In the genomic region with DNA sequence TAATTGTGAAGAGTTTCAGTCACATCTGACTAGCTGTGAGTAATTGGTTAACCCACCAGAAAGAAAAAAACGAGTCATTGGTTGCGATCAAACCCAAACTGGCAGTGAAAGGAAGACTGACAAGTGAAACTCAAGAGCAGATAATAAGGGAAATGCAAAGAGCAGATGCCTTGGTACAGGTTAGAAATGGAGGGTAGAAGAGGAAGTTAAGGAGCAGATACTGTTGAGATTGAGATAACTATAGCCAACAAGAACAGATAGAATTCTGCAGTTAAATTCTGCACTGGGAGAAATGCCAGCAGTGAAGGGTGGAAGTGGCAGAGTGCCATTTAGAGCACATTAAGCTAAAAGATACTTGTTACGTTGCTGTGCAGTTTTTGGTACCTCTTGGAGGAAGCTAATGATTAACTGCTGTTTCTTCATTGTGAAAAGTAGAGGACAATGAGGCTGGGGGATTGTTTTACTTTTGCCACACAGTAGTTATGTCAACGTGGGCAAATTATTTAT, we compare ENCODE assay signal across 8 cellular contexts.
DNase-seq lines count a peak whose midpoint lies in the region; ATAC-seq and TF ChIP-seq lines count a peak whose summit lies in the region.

No MANE protein-coding gene starts in this region.

- POLR2A ChIA-PET in WTC11 (lab: Charles Lee), result no interaction called here

- peaks cover 15% of the 10 kb centered on the region for H3K36me3 Mint-ChIP-seq in activated T-cell treated with anti-CD3 and anti-CD28 coated beads, Interleukin-2, amount 50 U/mL, for 4 hours (ENCODE audit: insufficient read depth)
- H3K36me3 Mint-ChIP-seq in WTC11, result peaks cover 10% of the 10 kb centered on the region

- no peak for DNase-seq in activated T-cell treated with anti-CD3 and anti-CD28 coated beads, Interleukin-2, amount 50 U/mL, for 4 hours
- no peak for DNase-seq in activated T-cell treated with anti-CD3 and anti-CD28 coated beads, Interleukin-2, amount 50 U/mL, for 1 hour
- peak; percentile 78 for DNase-seq in KBM-7
- no peak for DNase-seq in WTC11 (ENCODE audit: low spot score)
- DNase-seq in left lobe of liver (ENCODE audit: low spot score), result peak; percentile 75
- no peak for DNase-seq in SKM-1 (lab: John Stamatoyannopoulos, UW; ENCODE audit: unreplicated experiment)
- no peak for DNase-seq in iPS-NIHi7 (ENCODE audit: extremely low spot score)

- TF ChIP-seq CTCF in WTC11 (IDR thresholded peaks at IDR 0.05), result no peak

- no peaks in the 10 kb centered on the region for H3K9me3 Mint-ChIP-seq in activated T-cell treated with anti-CD3 and anti-CD28 coated beads, Interleukin-2, amount 50 U/mL, for 4 hours
- no peaks in the 10 kb centered on the region for H3K9me3 Mint-ChIP-seq in WTC11

- in situ Hi-C loops in KBM-7 (cut with MboI; ENCODE audit: low pct_unique_long_range_greater_than_20kb, low sequenced_read_pairs), result no loop called here

- H3K4me1 Mint-ChIP-seq in activated T-cell treated with anti-CD3 and anti-CD28 coated beads, Interleukin-2, amount 50 U/mL, for 4 hours (ENCODE audit: low read depth), result peaks cover 18% of the 10 kb centered on the region
- peaks cover 5% of the 10 kb centered on the region for H3K4me1 Mint-ChIP-seq in WTC11

- CTCF ChIA-PET in WTC11 (lab: Charles Lee), result no interaction called here

- peak; percentile 84 to 89 for ATAC-seq in activated T-cell treated with anti-CD3 and anti-CD28 coated beads, Interleukin-2, amount 50 U/mL, for 4 hours
- ATAC-seq in GM21825 (IDR thresholded peaks at IDR 0.05; ENCODE audit: unreplicated experiment) (peak; percentile 93), WTC11 (no peak), left lobe of liver (peak; percentile 78)

- no peak overlapping the region for H3K4me3 Mint-ChIP-seq in activated T-cell treated with anti-CD3 and anti-CD28 coated beads, Interleukin-2, amount 50 U/mL, for 4 hours
- H3K4me3 Mint-ChIP-seq in WTC11, result no peak overlapping the region

- H3K27me3 Mint-ChIP-seq in activated T-cell treated with anti-CD3 and anti-CD28 coated beads, Interleukin-2, amount 50 U/mL, for 4 hours (ENCODE audit: low read depth), result no peaks in the 10 kb centered on the region
- H3K27me3 Mint-ChIP-seq in WTC11 (ENCODE audit: low read depth), result no peaks in the 10 kb centered on the region

- H3K27ac Mint-ChIP-seq in WTC11, result peak overlapping the region; percentile 20; the same call in 1 of the 2 replicates

TF ChIP-seq in WTC11, 78 proteins besides CTCF, POLR2A, EP300 and RAD21:
- TF ChIP-seq, protein P1, sequence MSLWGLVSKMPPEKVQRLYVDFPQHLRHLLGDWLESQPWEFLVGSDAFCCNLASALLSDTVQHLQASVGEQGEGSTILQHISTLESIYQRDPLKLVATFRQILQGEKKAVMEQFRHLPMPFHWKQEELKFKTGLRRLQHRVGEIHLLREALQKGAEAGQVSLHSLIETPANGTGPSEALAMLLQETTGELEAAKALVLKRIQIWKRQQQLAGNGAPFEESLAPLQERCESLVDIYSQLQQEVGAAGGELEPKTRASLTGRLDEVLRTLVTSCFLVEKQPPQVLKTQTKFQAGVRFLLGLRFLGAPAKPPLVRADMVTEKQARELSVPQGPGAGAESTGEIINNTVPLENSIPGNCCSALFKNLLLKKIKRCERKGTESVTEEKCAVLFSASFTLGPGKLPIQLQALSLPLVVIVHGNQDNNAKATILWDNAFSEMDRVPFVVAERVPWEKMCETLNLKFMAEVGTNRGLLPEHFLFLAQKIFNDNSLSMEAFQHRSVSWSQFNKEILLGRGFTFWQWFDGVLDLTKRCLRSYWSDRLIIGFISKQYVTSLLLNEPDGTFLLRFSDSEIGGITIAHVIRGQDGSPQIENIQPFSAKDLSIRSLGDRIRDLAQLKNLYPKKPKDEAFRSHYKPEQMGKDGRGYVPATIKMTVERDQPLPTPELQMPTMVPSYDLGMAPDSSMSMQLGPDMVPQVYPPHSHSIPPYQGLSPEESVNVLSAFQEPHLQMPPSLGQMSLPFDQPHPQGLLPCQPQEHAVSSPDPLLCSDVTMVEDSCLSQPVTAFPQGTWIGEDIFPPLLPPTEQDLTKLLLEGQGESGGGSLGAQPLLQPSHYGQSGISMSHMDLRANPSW (CRISPR knock-in tag; conservative IDR thresholded peaks at IDR 0.05; ENCODE audit: low read depth), result no peak
- TF ChIP-seq ZNF121 (CRISPR knock-in tag; IDR thresholded peaks at IDR 0.05) (no peak), KAT7 (CRISPR knock-in tag; IDR thresholded peaks at IDR 0.05; ENCODE audit: borderline replicate concordance) (no peak), FOXK1 (CRISPR knock-in tag; IDR thresholded peaks at IDR 0.05) (no peak), NFATC4 (CRISPR knock-in tag; IDR thresholded peaks at IDR 0.05) (no peak), ATF3 (CRISPR knock-in tag; conservative IDR thresholded peaks at IDR 0.05) (no peak), ZSCAN18 (CRISPR knock-in tag; IDR thresholded peaks at IDR 0.05) (no peak), EMX1 (CRISPR knock-in tag; IDR thresholded peaks at IDR 0.05) (no peak), IRF2 (CRISPR knock-in tag; IDR thresholded peaks at IDR 0.05; ENCODE audit: borderline replicate concordance, low read depth) (no peak), SMAD3 (CRISPR knock-in tag; IDR thresholded peaks at IDR 0.05; ENCODE audit: borderline replicate concordance) (no peak), TP53 (CRISPR knock-in tag; IDR thresholded peaks at IDR 0.05) (no peak)
- TF ChIP-seq, protein P2, sequence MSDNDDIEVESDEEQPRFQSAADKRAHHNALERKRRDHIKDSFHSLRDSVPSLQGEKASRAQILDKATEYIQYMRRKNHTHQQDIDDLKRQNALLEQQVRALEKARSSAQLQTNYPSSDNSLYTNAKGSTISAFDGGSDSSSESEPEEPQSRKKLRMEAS (CRISPR knock-in tag; IDR thresholded peaks at IDR 0.05), result no peak
- TF ChIP-seq, protein P3, sequence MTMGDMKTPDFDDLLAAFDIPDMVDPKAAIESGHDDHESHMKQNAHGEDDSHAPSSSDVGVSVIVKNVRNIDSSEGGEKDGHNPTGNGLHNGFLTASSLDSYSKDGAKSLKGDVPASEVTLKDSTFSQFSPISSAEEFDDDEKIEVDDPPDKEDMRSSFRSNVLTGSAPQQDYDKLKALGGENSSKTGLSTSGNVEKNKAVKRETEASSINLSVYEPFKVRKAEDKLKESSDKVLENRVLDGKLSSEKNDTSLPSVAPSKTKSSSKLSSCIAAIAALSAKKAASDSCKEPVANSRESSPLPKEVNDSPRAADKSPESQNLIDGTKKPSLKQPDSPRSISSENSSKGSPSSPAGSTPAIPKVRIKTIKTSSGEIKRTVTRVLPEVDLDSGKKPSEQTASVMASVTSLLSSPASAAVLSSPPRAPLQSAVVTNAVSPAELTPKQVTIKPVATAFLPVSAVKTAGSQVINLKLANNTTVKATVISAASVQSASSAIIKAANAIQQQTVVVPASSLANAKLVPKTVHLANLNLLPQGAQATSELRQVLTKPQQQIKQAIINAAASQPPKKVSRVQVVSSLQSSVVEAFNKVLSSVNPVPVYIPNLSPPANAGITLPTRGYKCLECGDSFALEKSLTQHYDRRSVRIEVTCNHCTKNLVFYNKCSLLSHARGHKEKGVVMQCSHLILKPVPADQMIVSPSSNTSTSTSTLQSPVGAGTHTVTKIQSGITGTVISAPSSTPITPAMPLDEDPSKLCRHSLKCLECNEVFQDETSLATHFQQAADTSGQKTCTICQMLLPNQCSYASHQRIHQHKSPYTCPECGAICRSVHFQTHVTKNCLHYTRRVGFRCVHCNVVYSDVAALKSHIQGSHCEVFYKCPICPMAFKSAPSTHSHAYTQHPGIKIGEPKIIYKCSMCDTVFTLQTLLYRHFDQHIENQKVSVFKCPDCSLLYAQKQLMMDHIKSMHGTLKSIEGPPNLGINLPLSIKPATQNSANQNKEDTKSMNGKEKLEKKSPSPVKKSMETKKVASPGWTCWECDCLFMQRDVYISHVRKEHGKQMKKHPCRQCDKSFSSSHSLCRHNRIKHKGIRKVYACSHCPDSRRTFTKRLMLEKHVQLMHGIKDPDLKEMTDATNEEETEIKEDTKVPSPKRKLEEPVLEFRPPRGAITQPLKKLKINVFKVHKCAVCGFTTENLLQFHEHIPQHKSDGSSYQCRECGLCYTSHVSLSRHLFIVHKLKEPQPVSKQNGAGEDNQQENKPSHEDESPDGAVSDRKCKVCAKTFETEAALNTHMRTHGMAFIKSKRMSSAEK (CRISPR knock-in tag; IDR thresholded peaks at IDR 0.05; ENCODE audit: borderline replicate concordance), result no peak

Comparison
In these comparisons a context has a peak if more than half of its experiments do, and no peak if none do; other contexts are left out.
1. DNase-seq: peak in KBM-7 (single experiment) and left lobe of liver (single experiment); none in activated T-cell treated with anti-CD3 and anti-CD28 coated beads, Interleukin-2, amount 50 U/mL, for 4 hours (single experiment), activated T-cell treated with anti-CD3 and anti-CD28 coated beads, Interleukin-2, amount 50 U/mL, for 1 hour (single experiment), WTC11 (single experiment), SKM-1 (single experiment) and iPS-NIHi7 (single experiment).